ENCODE assay signal across 15 cellular contexts in genomic region chr7:112122835-112123234, GRCh38.
"Had no signal": no experiment of that assay in that cellular context is flagged by ENCODE, and none has a peak within 500 bp of the region (broad histone marks: within the 10 kb centered on the region; RNA-seq: fewer than 3 reads in every experiment).

No MANE protein-coding gene starts in this region.

- H3K9me3 ChIP-seq: heart left ventricle, psoas muscle, right lobe of liver had no signal

- H3K27me3 ChIP-seq: heart left ventricle, right lobe of liver had no signal

- H3K4me3 ChIP-seq: heart left ventricle, psoas muscle, right lobe of liver had no signal

- H3K9me3 Mint-ChIP-seq: stimulated activated memory B cell treated with anti-CD40 and anti-IgM and Interleukin-4, amounts not matched to agents 10 μg/mL and 1 μg/mL and 100 μg/mL, for 72 hours; stimulated activated naive CD8-positive, alpha-beta T cell treated with anti-CD3 and anti-CD28 coated beads, Interleukin-15, Interleukin-2, amounts not matched to agents 100 ng/mL and 50 ng/mL, for 24 hours had no signal

- H3K27ac ChIP-seq: psoas muscle, right lobe of liver had no signal

- H3K4me1 Mint-ChIP-seq: naive thymus-derived CD4-positive, alpha-beta T cell; nephron progenitor cell; stimulated activated memory B cell treated with anti-CD40 and anti-IgM and Interleukin-4, amounts not matched to agents 10 μg/mL and 1 μg/mL and 100 μg/mL, for 72 hours had no signal

- H3K27ac Mint-ChIP-seq: naive thymus-derived CD4-positive, alpha-beta T cell; nephron progenitor cell; stimulated activated memory B cell treated with anti-CD40 and anti-IgM and Interleukin-4, amounts not matched to agents 10 μg/mL and 1 μg/mL and 100 μg/mL, for 72 hours; stimulated activated naive CD8-positive, alpha-beta T cell treated with anti-CD3 and anti-CD28 coated beads, Interleukin-15, Interleukin-2, amounts not matched to agents 100 ng/mL and 50 ng/mL, for 24 hours had no signal

- ATAC-seq: heart left ventricle; left lobe of liver; naive thymus-derived CD4-positive, alpha-beta T cell; psoas muscle; right lobe of liver; stimulated activated memory B cell treated with anti-CD40 and anti-IgM and Interleukin-4, amounts not matched to agents 10 μg/mL and 1 μg/mL and 100 μg/mL, for 72 hours had no signal

- H3K4me1 ChIP-seq: psoas muscle had no signal

- H3K4me3 Mint-ChIP-seq: naive thymus-derived CD4-positive, alpha-beta T cell; nephron progenitor cell; stimulated activated memory B cell treated with anti-CD40 and anti-IgM and Interleukin-4, amounts not matched to agents 10 μg/mL and 1 μg/mL and 100 μg/mL, for 72 hours; stimulated activated naive CD8-positive, alpha-beta T cell treated with anti-CD3 and anti-CD28 coated beads, Interleukin-15, Interleukin-2, amounts not matched to agents 100 ng/mL and 50 ng/mL, for 24 hours had no signal

- H3K36me3 ChIP-seq: heart left ventricle, right lobe of liver had no signal

- H3K27me3 Mint-ChIP-seq: stimulated activated memory B cell treated with anti-CD40 and anti-IgM and Interleukin-4, amounts not matched to agents 10 μg/mL and 1 μg/mL and 100 μg/mL, for 72 hours had no signal

- H3K36me3 Mint-ChIP-seq: stimulated activated memory B cell treated with anti-CD40 and anti-IgM and Interleukin-4, amounts not matched to agents 10 μg/mL and 1 μg/mL and 100 μg/mL, for 72 hours had no signal

- DNase-seq: erythroblast; heart left ventricle; hypothalamus; kidney glomerular epithelial cell; mammary epithelial cell; naive thymus-derived CD4-positive, alpha-beta T cell; nephron progenitor cell; psoas muscle; retina; right lobe of liver; stimulated activated CD4-positive, alpha-beta T cell treated with anti-CD3 and anti-CD28 coated beads, Interleukin-4, amount 100 ng/mL, for 24 hours; trophoblast cell had no signal
